8 cellular contexts compared by ENCODE assay signal in the genomic region with DNA sequence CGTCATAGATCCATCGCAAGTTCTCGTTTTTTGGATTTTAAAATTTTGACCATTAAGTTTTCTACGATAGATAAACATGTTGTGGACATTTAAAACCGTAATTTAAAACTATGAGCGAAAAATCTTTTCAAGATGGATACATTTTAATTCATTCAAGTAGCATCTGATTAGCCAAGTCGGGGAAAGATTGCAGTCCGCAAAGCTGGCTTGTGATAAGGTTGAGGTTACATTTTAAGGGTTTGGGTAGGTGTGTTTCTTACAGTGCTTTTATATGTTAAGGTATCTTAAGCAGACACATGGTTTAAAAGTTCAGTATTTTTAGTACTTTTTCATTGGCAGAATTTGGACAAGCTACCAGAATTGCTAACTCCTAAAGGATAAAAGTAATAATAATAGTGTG. TPM values are rescaled to one million over a fixed set of nuclear protein-coding genes. Genes with fewer than 3 reads are reported as not detected.
DNase-seq lines count a peak whose midpoint lies in the region; ATAC-seq and TF ChIP-seq lines count a peak whose summit lies in the region.

No MANE protein-coding gene starts in this region.

- ATAC-seq in right lobe of liver: no peak
- no peak for ATAC-seq in upper lobe of left lung (ENCODE audit: low FRiP score in 2 of 2)
- ATAC-seq in HG03280 (IDR thresholded peaks at IDR 0.05; ENCODE audit: unreplicated experiment): no peak
- ATAC-seq in HG03521 (IDR thresholded peaks at IDR 0.05; ENCODE audit: unreplicated experiment): no peak

- no peaks in the 10 kb centered on the region for H3K27me3 Mint-ChIP-seq in activated naive CD4-positive, alpha-beta T cell treated with anti-CD3 and anti-CD28 coated beads, Interleukin-2, amount 50 U/mL, for 24 hours

- no peaks in the 10 kb centered on the region for H3K9me3 Mint-ChIP-seq in activated naive CD4-positive, alpha-beta T cell treated with anti-CD3 and anti-CD28 coated beads, Interleukin-2, amount 50 U/mL, for 24 hours

- H3K4me3 Mint-ChIP-seq in activated naive CD4-positive, alpha-beta T cell treated with anti-CD3 and anti-CD28 coated beads, Interleukin-2, amount 50 U/mL, for 24 hours: peak overlapping the region; percentile 94

- no peaks in the 10 kb centered on the region for H3K9me3 ChIP-seq in right lobe of liver
- no peaks in the 10 kb centered on the region for H3K9me3 ChIP-seq in upper lobe of left lung

- H3K4me1 ChIP-seq in right lobe of liver: peaks cover 0 to 38% (median 8%) of the 10 kb centered on the region in 4 donors
- peaks cover 42 to 65% (median 48%) of the 10 kb centered on the region in 4 donors for H3K4me1 ChIP-seq in upper lobe of left lung

- TF ChIP-seq EP300 in upper lobe of left lung (IDR thresholded peaks at IDR 0.05): no peak

- H3K36me3 Mint-ChIP-seq in activated naive CD4-positive, alpha-beta T cell treated with anti-CD3 and anti-CD28 coated beads, Interleukin-2, amount 50 U/mL, for 24 hours: peaks cover 5% of the 10 kb centered on the region

- H3K4me3 ChIP-seq in astrocyte of the cerebellum (ENCODE audit: low read depth, low read length) (peak overlapping the region; percentile 79), right lobe of liver (peak overlapping the region; percentile 76 to 93 (median 92)), upper lobe of left lung (peak overlapping the region; percentile 62 to 85 (median 78))

- in situ Hi-C loops in astrocyte of the cerebellum (cut with HindIII; ENCODE audit: low sequenced_read_pairs): no loop called here

- H3K27me3 ChIP-seq in right lobe of liver (no peaks in the 10 kb centered on the region), upper lobe of left lung (no peaks in the 10 kb centered on the region)

- no peak for DNase-seq in activated naive CD4-positive, alpha-beta T cell treated with Interleukin-2 at 50 U/mL for 16 hours
- DNase-seq in astrocyte of the cerebellum (ENCODE audit: low read depth) (no peak), right lobe of liver (no peak), upper lobe of left lung (no peak), SIG-M5 (lab: John Stamatoyannopoulos, UW) (no peak)

- peak overlapping the region; percentile 80 for H3K27ac Mint-ChIP-seq in activated naive CD4-positive, alpha-beta T cell treated with anti-CD3 and anti-CD28 coated beads, Interleukin-2, amount 50 U/mL, for 24 hours

- H3K36me3 ChIP-seq in right lobe of liver: no peaks in the 10 kb centered on the region
- no peaks in the 10 kb centered on the region for H3K36me3 ChIP-seq in upper lobe of left lung

- under 1% methylated on average over 8 of the region's 8 CpGs for WGBS in right lobe of liver (ENCODE audit: insufficient coverage, low coverage, low lambda C conversion rate, missing lambda C conversion rate)
- WGBS in upper lobe of left lung, 2 donors: 3% methylated on average over 8 of the region's 8 CpGs

- no peak for TF ChIP-seq POLR2A in right lobe of liver (IDR thresholded peaks at IDR 0.05)
- no peak for TF ChIP-seq POLR2A in upper lobe of left lung (IDR thresholded peaks at IDR 0.05)

- intact Hi-C loops in right lobe of liver (cut with DNase I): no loop called here

- H3K27ac ChIP-seq in right lobe of liver (peak overlapping the region; percentile 96 to 99 (median 98)), upper lobe of left lung (peak overlapping the region; percentile 99 to 100 (median 100))

- peaks cover 56% of the 10 kb centered on the region for H3K4me1 Mint-ChIP-seq in activated naive CD4-positive, alpha-beta T cell treated with anti-CD3 and anti-CD28 coated beads, Interleukin-2, amount 50 U/mL, for 24 hours

- TF ChIP-seq CTCF in astrocyte of the cerebellum (IDR thresholded peaks at IDR 0.05; ENCODE audit: low read depth, low read length, missing control alignments): no peak
- no peak for TF ChIP-seq CTCF in right lobe of liver (IDR thresholded peaks at IDR 0.05)
- TF ChIP-seq CTCF in upper lobe of left lung (IDR thresholded peaks at IDR 0.05): no peak

RNA-seq across cellular contexts. Expression of a gene that starts 1.2 kb away (rescaled TPM):
- total RNA-seq in right lobe of liver: 10 to 100 TPM; 21.1 to 64.3 (median 37.6) TPM
- 100 to 1,000 TPM in 2 of 6 donors, 10 to 100 TPM in 4; 67.0 to 123 (median 90.6) TPM for total RNA-seq in upper lobe of left lung

RNA-seq across cellular contexts. Expression of a gene that starts 33.3 kb away (rescaled TPM):
- total RNA-seq in right lobe of liver (100 to 1,000 TPM in 1 of 6 experiments, 10 to 100 TPM in 5; 11.2 to 120 (median 52.2) TPM), upper lobe of left lung (10 to 100 TPM in 4 of 6 donors, 1 to 10 TPM in 2; 5.2 to 62.5 (median 30.5) TPM)

RNA-seq across cellular contexts. Expression of a gene that starts 35.5 kb away (rescaled TPM):
- total RNA-seq in right lobe of liver (1,000 to 10,000 TPM in 3 of 6 experiments, 100 to 1,000 TPM in 3; 606 to 3,254 (median 1,720) TPM), upper lobe of left lung (100 to 1,000 TPM; 116 to 478 (median 295) TPM)
